9 cellular contexts compared by ENCODE assay signal in the genomic region with DNA sequence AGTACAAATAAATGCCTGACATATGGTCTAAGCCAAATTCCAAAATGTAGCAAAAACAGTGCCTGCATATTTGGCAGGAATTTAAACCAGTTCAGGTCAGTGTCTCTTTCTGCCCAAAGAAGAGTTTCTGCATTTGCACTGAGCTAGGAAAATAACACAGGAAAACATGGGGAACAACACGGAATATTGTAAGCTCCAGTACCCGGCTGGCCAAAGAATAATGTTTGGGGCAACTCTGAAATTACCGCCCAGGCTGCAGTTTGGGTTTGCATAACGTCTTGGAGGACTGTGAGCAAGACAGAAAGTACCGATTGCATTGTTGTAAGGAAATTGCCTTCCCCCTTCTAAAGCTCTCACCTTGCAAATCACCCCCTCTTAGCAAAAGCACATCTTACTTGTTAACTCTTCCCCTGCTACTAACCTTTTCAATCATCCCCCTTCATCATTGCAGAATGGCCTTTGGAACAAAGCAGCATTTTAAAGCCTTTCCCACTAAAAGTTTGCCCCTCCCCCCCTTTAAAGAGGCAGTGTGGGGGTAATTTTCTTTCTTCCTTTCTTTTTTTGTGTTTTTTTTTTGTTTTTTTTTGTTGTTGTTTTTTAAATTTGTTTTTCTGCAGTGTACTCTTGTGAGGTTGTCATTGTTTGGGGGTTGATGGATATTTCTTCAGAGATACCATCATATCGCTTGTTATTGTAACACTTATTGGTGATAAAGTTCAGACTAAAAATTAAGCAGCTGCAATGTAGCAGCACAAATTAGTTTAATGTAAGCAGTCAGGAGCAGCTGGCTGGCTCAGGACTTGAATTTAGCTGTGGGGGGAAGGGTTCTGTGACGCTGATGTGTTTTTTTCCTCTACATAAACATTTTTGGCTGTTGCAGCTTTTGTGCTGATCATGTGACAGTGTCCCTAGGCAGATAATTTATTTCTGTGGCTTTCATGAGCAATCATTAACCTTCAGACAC.
A peak's percentile ranks its signal among the peaks of the same experiment; 100 is the strongest.
DNase-seq lines count a peak whose midpoint lies in the region; ATAC-seq and TF ChIP-seq lines count a peak whose summit lies in the region.
"Had no signal": no experiment of that assay in that cellular context is flagged by ENCODE, and none has a peak within 500 bp of the region (broad histone marks: within the 10 kb centered on the region; RNA-seq: fewer than 3 reads in every experiment).

No MANE protein-coding gene starts in this region.

- peak overlapping the region in 7 of 8 donors; percentile 10 to 52 (median 32) for H3K27ac ChIP-seq in spleen

- peak overlapping the region; percentile 91 for H3K27ac Mint-ChIP-seq in glutamatergic neuron (ENCODE audit: unreplicated experiment)
- H3K27ac Mint-ChIP-seq: IgD-negative memory B cell had no signal

- peak overlapping the region in 1 of 8 donors; percentile 33 for H3K4me3 ChIP-seq in spleen

- H3K27me3 ChIP-seq in spleen (replicated peaks in 1 of 7): no peaks in the 10 kb centered on the region

- TF ChIP-seq CTCF in glutamatergic neuron (IDR thresholded peaks at IDR 0.05; ENCODE audit: partially characterized antibody, unreplicated experiment) (no peak), spleen (IDR thresholded peaks at IDR 0.05 in 8 of 11, conservative IDR thresholded peaks at IDR 0.05 in 3 of 11) (no peak)

- WGBS in spleen, 5 donors: 26 to 50% (median 34%) methylated on average over 7 of the region's 7 CpGs

- H3K9me3 ChIP-seq in spleen: no peaks in the 10 kb centered on the region

- DNase-seq in SK-MEL-5 (ENCODE audit: low read depth, low spot score): peak; percentile 19
- no peak for DNase-seq in glutamatergic neuron
- DNase-seq in spleen: peak; percentile 48
- no peak for DNase-seq in dermis blood vessel endothelial cell
- no peak for DNase-seq in NK-92 treated with Interleukin-12 subunit alpha and Interleukin-12 subunit beta, amount 100 ng/mL, for 24 hours (lab: John Stamatoyannopoulos, UW)
- DNase-seq in stimulated activated CD4-positive, alpha-beta T cell treated with anti-CD3 and anti-CD28 coated beads, Interleukin-15, amount 100 ng/mL, for 24 hours: no peak

- in situ Hi-C loops in SK-MEL-5 (cut with HindIII; ENCODE audit: low pct_unique_long_range_greater_than_20kb, low sequenced_read_pairs): no loop called here

- no peak for TF ChIP-seq POLR2A in spleen (IDR thresholded peaks at IDR 0.05)

- no peaks in the 10 kb centered on the region for H3K36me3 ChIP-seq in spleen

- peaks cover 0 to 35% (median 8%) of the 10 kb centered on the region in 6 donors for H3K4me1 ChIP-seq in spleen

- H3K4me1 Mint-ChIP-seq in glutamatergic neuron (ENCODE audit: low read depth, unreplicated experiment): peaks cover 34% of the 10 kb centered on the region

- no peaks in the 10 kb centered on the region for H3K36me3 Mint-ChIP-seq in glutamatergic neuron (ENCODE audit: unreplicated experiment)

- no peaks in the 10 kb centered on the region for H3K9me3 Mint-ChIP-seq in glutamatergic neuron (ENCODE audit: unreplicated experiment)

- ATAC-seq in GM18519 (IDR thresholded peaks at IDR 0.05; ENCODE audit: low FRiP score, unreplicated experiment): peak; percentile 64
- peak; percentile 53 for ATAC-seq in HG03196 (IDR thresholded peaks at IDR 0.05; ENCODE audit: unreplicated experiment)

- intact Hi-C loops in spleen (cut with DNase I; ENCODE audit: low total_unique reads): no loop called here

- H3K27me3 Mint-ChIP-seq in glutamatergic neuron (ENCODE audit: unreplicated experiment): peaks cover 4% of the 10 kb centered on the region
- H3K27me3 Mint-ChIP-seq: IgD-negative memory B cell had no signal

- peak overlapping the region; percentile 56 for H3K4me3 Mint-ChIP-seq in glutamatergic neuron (ENCODE audit: unreplicated experiment)
- H3K4me3 Mint-ChIP-seq: IgD-negative memory B cell had no signal

Comparison
In these comparisons a context has a peak if more than half of its experiments do, and no peak if none do; other contexts are left out.
1. DNase-seq: peak in SK-MEL-5 (single experiment) and spleen (single experiment); none in glutamatergic neuron (single experiment), dermis blood vessel endothelial cell (single experiment), NK-92 treated with Interleukin-12 subunit alpha and Interleukin-12 subunit beta, amount 100 ng/mL, for 24 hours (single experiment) and stimulated activated CD4-positive, alpha-beta T cell treated with anti-CD3 and anti-CD28 coated beads, Interleukin-15, amount 100 ng/mL, for 24 hours (single experiment).